18 cellular contexts compared by ENCODE assay signal in genomic region chr2:36609507-36609906, GRCh38.
"Had no signal": no experiment of that assay in that cellular context is flagged by ENCODE, and none has a peak within 500 bp of the region (broad histone marks: within the 10 kb centered on the region; RNA-seq: fewer than 3 reads in every experiment).

No MANE protein-coding gene starts in this region.

- DNase-seq: effector memory CD4-positive, alpha-beta T cell; foreskin keratinocyte; kidney; left cardiac atrium; left ventricle myocardium inferior; lower lobe of right lung; midbrain; nucleus accumbens; pancreas; right cardiac atrium; stimulated activated CD4-positive, alpha-beta T cell treated with anti-CD3 and anti-CD28 coated beads, Interleukin-15, amount 100 ng/mL, for 24 hours; stimulated activated CD4-positive, alpha-beta T cell treated with anti-CD3 and anti-CD28 coated beads, Interleukin-1b, Interleukin-23, amount 100 ng/mL, for 48 hours; stimulated activated CD4-positive, alpha-beta T cell treated with anti-CD3 and anti-CD28 coated beads, Interleukin-4, amount 100 ng/mL, for 24 hours; tibial artery; upper lobe of left lung; uterus had no signal

- H3K4me3 ChIP-seq: esophagus muscularis mucosa, left ventricle myocardium inferior, lower lobe of right lung, neural progenitor cell, pancreas, tibial artery, upper lobe of left lung, uterus had no signal

- FAIRE-seq: kidney, pancreas had no signal
